8 cellular contexts compared by ENCODE assay signal in genomic region chr15:51094606-51095569, GRCh38. TPM values are rescaled to one million over a fixed set of nuclear protein-coding genes. Genes with fewer than 3 reads are reported as not detected.
DNase-seq lines count a peak whose midpoint lies in the region; ATAC-seq and TF ChIP-seq lines count a peak whose summit lies in the region.

TNFAIP8L3 (minus strand) TSS chr15:51094906; CDS start chr15:51094595, 311 bp downstream.

- H3K27me3 ChIP-seq in right atrium auricular region, result no peaks in the 10 kb centered on the region

- CTCF ChIA-PET in activated naive CD4-positive, alpha-beta T cell treated with anti-CD3 and anti-CD28 coated beads, Interleukin-2, amount 10 ng/mL, durations not matched to agents 7 days and 5 days (lab: Charles Lee), result no interaction called here
- CTCF ChIA-PET in activated CD8-positive, alpha-beta T cell treated with anti-CD3 and anti-CD28 coated beads, Interleukin-2, amount 10 ng/mL, durations not matched to agents 7 days and 5 days (lab: Charles Lee), result no interaction called here

- no peak within 1 kb of the TSS for H3K27ac Mint-ChIP-seq in activated naive CD4-positive, alpha-beta T cell treated with anti-CD3 and anti-CD28 coated beads, Interleukin-2, amount 10 ng/mL, durations not matched to agents 7 days and 5 days
- H3K27ac Mint-ChIP-seq in activated CD8-positive, alpha-beta T cell treated with anti-CD3 and anti-CD28 coated beads, Interleukin-2, amount 10 ng/mL, durations not matched to agents 7 days and 5 days, result peak within 1 kb of the TSS; percentile 14

- H3K4me1 ChIP-seq in right atrium auricular region, result peaks cover 0 to 37% of the 10 kb centered on the region in 2 donors

- no peak for DNase-seq in activated naive CD4-positive, alpha-beta T cell treated with anti-CD3 and anti-CD28 coated beads, Interleukin-2, amount 10 ng/mL, durations not matched to agents 7 days and 5 days
- no peak for DNase-seq in activated naive CD4-positive, alpha-beta T cell treated with anti-CD3 and anti-CD28 coated beads, Interleukin-2, amount 50 U/mL, for 16 hours
- no peak for DNase-seq in activated CD8-positive, alpha-beta T cell treated with anti-CD3 and anti-CD28 coated beads, Interleukin-2, amount 10 ng/mL, durations not matched to agents 7 days and 5 days
- no peak for DNase-seq in right atrium auricular region (ENCODE audit: low spot score)
- DNase-seq in retinal pigment epithelial cell (ENCODE audit: low read depth), result no peak
- DNase-seq in UCSD-AML1 (lab: John Stamatoyannopoulos, UW; ENCODE audit: unreplicated experiment), result no peak

- POLR2A ChIA-PET in activated CD8-positive, alpha-beta T cell treated with anti-CD3 and anti-CD28 coated beads, Interleukin-2, amount 10 ng/mL, durations not matched to agents 7 days and 5 days (lab: Charles Lee), result no interaction called here

- H3K4me3 ChIP-seq in right atrium auricular region (peak within 1 kb of the TSS; percentile 51 to 69), retinal pigment epithelial cell (ENCODE audit: low read length) (peak within 1 kb of the TSS; percentile 50)

- no peaks in the 10 kb centered on the region for H3K36me3 ChIP-seq in right atrium auricular region

- H3K27ac ChIP-seq in right atrium auricular region, result peak within 1 kb of the TSS; percentile 59 to 77

- no peak for TF ChIP-seq CTCF in right atrium auricular region (IDR thresholded peaks at IDR 0.05)
- no peak for TF ChIP-seq CTCF in retinal pigment epithelial cell (conservative IDR thresholded peaks at IDR 0.05; ENCODE audit: low read depth, low read length)

- peak within 1 kb of the TSS; percentile 65 for H3K4me3 Mint-ChIP-seq in activated naive CD4-positive, alpha-beta T cell treated with anti-CD3 and anti-CD28 coated beads, Interleukin-2, amount 10 ng/mL, durations not matched to agents 7 days and 5 days
- peak within 1 kb of the TSS; percentile 57 for H3K4me3 Mint-ChIP-seq in activated CD8-positive, alpha-beta T cell treated with anti-CD3 and anti-CD28 coated beads, Interleukin-2, amount 10 ng/mL, durations not matched to agents 7 days and 5 days

- H3K36me3 Mint-ChIP-seq in activated naive CD4-positive, alpha-beta T cell treated with anti-CD3 and anti-CD28 coated beads, Interleukin-2, amount 10 ng/mL, durations not matched to agents 7 days and 5 days, result no peaks in the 10 kb centered on the region
- H3K36me3 Mint-ChIP-seq in activated CD8-positive, alpha-beta T cell treated with anti-CD3 and anti-CD28 coated beads, Interleukin-2, amount 10 ng/mL, durations not matched to agents 7 days and 5 days (ENCODE audit: low read depth), result no peaks in the 10 kb centered on the region

- no peaks in the 10 kb centered on the region for H3K9me3 Mint-ChIP-seq in activated naive CD4-positive, alpha-beta T cell treated with anti-CD3 and anti-CD28 coated beads, Interleukin-2, amount 10 ng/mL, durations not matched to agents 7 days and 5 days
- H3K9me3 Mint-ChIP-seq in activated CD8-positive, alpha-beta T cell treated with anti-CD3 and anti-CD28 coated beads, Interleukin-2, amount 10 ng/mL, durations not matched to agents 7 days and 5 days (ENCODE audit: insufficient read depth), result no peaks in the 10 kb centered on the region

- no peaks in the 10 kb centered on the region for H3K9me3 ChIP-seq in right atrium auricular region

- peaks cover 86% of the 10 kb centered on the region for H3K27me3 Mint-ChIP-seq in activated naive CD4-positive, alpha-beta T cell treated with anti-CD3 and anti-CD28 coated beads, Interleukin-2, amount 10 ng/mL, durations not matched to agents 7 days and 5 days
- peaks cover 81% of the 10 kb centered on the region for H3K27me3 Mint-ChIP-seq in activated CD8-positive, alpha-beta T cell treated with anti-CD3 and anti-CD28 coated beads, Interleukin-2, amount 10 ng/mL, durations not matched to agents 7 days and 5 days (ENCODE audit: low read depth)

- ATAC-seq in activated CD8-positive, alpha-beta T cell treated with anti-CD3 and anti-CD28 coated beads, Interleukin-2, amount 10 ng/mL, durations not matched to agents 7 days and 5 days, result peak; percentile 64
- ATAC-seq in GM21423 (IDR thresholded peaks at IDR 0.05; ENCODE audit: unreplicated experiment) (no peak), HG03095 (IDR thresholded peaks at IDR 0.05; ENCODE audit: unreplicated experiment) (no peak)

- H3K4me1 Mint-ChIP-seq in activated naive CD4-positive, alpha-beta T cell treated with anti-CD3 and anti-CD28 coated beads, Interleukin-2, amount 10 ng/mL, durations not matched to agents 7 days and 5 days, result peaks cover 11% of the 10 kb centered on the region
- H3K4me1 Mint-ChIP-seq in activated CD8-positive, alpha-beta T cell treated with anti-CD3 and anti-CD28 coated beads, Interleukin-2, amount 10 ng/mL, durations not matched to agents 7 days and 5 days (ENCODE audit: low read depth), result peaks cover 11% of the 10 kb centered on the region

RNA-seq across cellular contexts. Expression of gene TNFAIP8L3, which starts in this region (rescaled TPM):
- total RNA-seq in activated CD8-positive, alpha-beta T cell treated with anti-CD3 and anti-CD28 coated beads, Interleukin-2, amount 10 ng/mL, durations not matched to agents 7 days and 5 days, result not detected
- total RNA-seq in right atrium auricular region, result 1 to 10 TPM; 1.2 to 7.7 TPM

Comparison
In these comparisons a context has a peak if more than half of its experiments do, and no peak if none do; other contexts are left out.
1. Peak in ATAC-seq in activated CD8-positive, alpha-beta T cell treated with anti-CD3 and anti-CD28 coated beads, Interleukin-2, amount 10 ng/mL, durations not matched to agents 7 days and 5 days; RNA of the gene not detected or under 1 TPM.